Comparison of ENCODE assay signal across 25 cellular contexts in the genomic region with DNA sequence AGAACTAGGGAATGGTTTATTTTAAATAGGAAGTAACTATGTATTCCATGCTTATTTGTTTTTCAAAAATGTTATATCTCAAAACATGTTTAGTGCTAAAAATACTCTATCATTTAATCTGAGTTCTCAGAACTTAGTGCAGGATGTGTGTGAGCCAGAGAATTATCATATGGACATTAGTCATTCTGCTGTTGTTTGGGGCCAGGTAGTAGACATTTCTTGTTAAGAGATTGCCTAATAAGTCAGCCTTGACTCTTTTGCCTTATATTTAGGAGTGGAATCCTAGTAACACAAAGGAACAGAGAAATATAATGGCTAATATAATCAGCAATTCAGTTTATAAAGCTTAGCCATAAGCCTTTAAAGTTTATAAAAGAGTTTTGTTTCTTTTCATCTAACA.
A peak's percentile ranks its signal among the peaks of the same experiment; 100 is the strongest.
DNase-seq lines count a peak whose midpoint lies in the region; ATAC-seq, FAIRE-seq and TF ChIP-seq lines count a peak whose summit lies in the region.
"Had no signal": no experiment of that assay in that cellular context is flagged by ENCODE, and none has a peak within 500 bp of the region (broad histone marks: within the 10 kb centered on the region; RNA-seq: fewer than 3 reads in every experiment).

No MANE protein-coding gene starts in this region.

- TF ChIP-seq CTCF in K562 (IDR thresholded peaks at IDR 0.05 in 2 of 3, conservative IDR thresholded peaks at IDR 0.05 in 1 of 3; ENCODE audit: insufficient read depth in 2 of 3, low read depth in 1 of 3, low read length in 3 of 3) = no peak
- no peak for TF ChIP-seq CTCF in fibroblast of the aortic adventitia (IDR thresholded peaks at IDR 0.05; ENCODE audit: insufficient read depth, low read length)
- no peak for TF ChIP-seq CTCF in smooth muscle cell (IDR thresholded peaks at IDR 0.05; ENCODE audit: borderline replicate concordance, insufficient read depth, poor library complexity, severe bottlenecking)

- H3K27ac ChIP-seq in K562 (ENCODE audit: extremely low read depth, low read depth, low read length) (no peak overlapping the region), smooth muscle cell (ENCODE audit: low read depth) (peak overlapping the region; percentile 52)
- H3K27ac ChIP-seq: esophagus muscularis mucosa, parathyroid adenoma, thoracic aorta had no signal

- ATAC-seq in K562 = peak; percentile 59; the same call in 2 of the 3 replicates
- ATAC-seq in GM21367 (IDR thresholded peaks at IDR 0.05; ENCODE audit: unreplicated experiment) = no peak
- ATAC-seq: left colon, natural killer cell, WTC11 had no signal

- no peak for TF ChIP-seq POLR2A in K562 (conservative IDR thresholded peaks at IDR 0.05)

- H3K36me3 ChIP-seq in K562 (ENCODE audit: control insufficient read depth, insufficient read depth, low read length) = no peaks in the 10 kb centered on the region
- H3K36me3 ChIP-seq in smooth muscle cell (ENCODE audit: low read depth) = peaks cover 3% of the 10 kb centered on the region
- H3K36me3 ChIP-seq: thoracic aorta had no signal

- DNase-seq in HT1080 (ENCODE audit: low read depth) (peak; percentile 40), K562 (ENCODE audit: extremely low read depth in 1 of 4, low spot score in 3 of 4) (peak in 1 of 4 experiments; percentile 23), fibroblast of the aortic adventitia (ENCODE audit: low read depth) (peak; percentile 58), smooth muscle cell (lab: John Stamatoyannopoulos, UW; ENCODE audit: unreplicated experiment) (no peak), foreskin melanocyte (no peak)
- no peak for DNase-seq in activated T-cell treated with anti-CD3 and anti-CD28 coated beads, Interleukin-2, amount 50 U/mL, for 1 hour
- DNase-seq: activated CD4-positive, alpha-beta memory T cell treated with anti-CD3 and anti-CD28 coated beads for 36 hours; activated gamma-delta T cell; activated T-cell treated with anti-CD3 and anti-CD28 coated beads for 4 hours; amniotic stem cell; caudate nucleus; CD4-positive, CD25-positive, alpha-beta regulatory T cell; H7; KBM-7; left colon; natural killer cell; NCI-H2171; NCI-H69; stimulated activated naive CD4-positive, alpha-beta T cell; T1000 had no signal

- H2AFZ ChIP-seq in K562 (ENCODE audit: low read depth, low read length) (no peak overlapping the region), smooth muscle cell (ENCODE audit: low read depth) (no peak overlapping the region)
- H2AFZ ChIP-seq: parathyroid adenoma had no signal

- H3F3A ChIP-seq in smooth muscle cell (ENCODE audit: low read depth) = no peaks in the 10 kb centered on the region

- H3K4me3 ChIP-seq in K562 = no peak overlapping the region
- H3K4me3 ChIP-seq in fibroblast of the aortic adventitia (ENCODE audit: low read depth, low read length) = no peak overlapping the region
- H3K4me3 ChIP-seq in smooth muscle cell = no peak overlapping the region
- H3K4me3 ChIP-seq: esophagus muscularis mucosa, thoracic aorta had no signal

- H3K4me1 ChIP-seq in K562 (replicated peaks in 1 of 2; ENCODE audit: control insufficient read depth in 2 of 2, insufficient read depth in 2 of 2, low read length in 2 of 2) (no peaks in the 10 kb centered on the region; a peak in 2 of 5 replicates), smooth muscle cell (ENCODE audit: low read depth) (no peaks in the 10 kb centered on the region)
- H3K4me1 ChIP-seq: parathyroid adenoma had no signal

- POLR2A ChIA-PET in K562 (lab: Yijun Ruan, JAX) = interaction anchor here (0.7 to 0.9 kb wide), 2 partner anchors 54 to 859 kb away, joined by 4 to 5 read pairs; no protein-coding TSS in a partner anchor

- TF ChIP-seq EP300 in K562 (IDR thresholded peaks at IDR 0.05; ENCODE audit: low read length) = no peak

- FAIRE-seq in K562 (lab: Jason Lieb, UNC) = no peak

- no peak overlapping the region for H3K9ac ChIP-seq in K562 (ENCODE audit: insufficient read depth in 1 of 2, low read depth in 2 of 2, low read length in 2 of 2)
- H3K9ac ChIP-seq in smooth muscle cell (ENCODE audit: low read depth) = no peak overlapping the region
- H3K9ac ChIP-seq: parathyroid adenoma had no signal

- H3K4me2 ChIP-seq in K562 (ENCODE audit: insufficient read depth, low read length) = no peak overlapping the region
- peak overlapping the region; percentile 17 for H3K4me2 ChIP-seq in smooth muscle cell

- no peak for TF ChIP-seq RAD21 in K562 (CRISPR knock-in tag; conservative IDR thresholded peaks at IDR 0.05 in 1 of 2, IDR thresholded peaks at IDR 0.05 in 1 of 2)

- H3K27me3 ChIP-seq in K562 (ENCODE audit: control insufficient read depth in 2 of 2, insufficient read depth in 2 of 2, low read length in 2 of 2) (no peaks in the 10 kb centered on the region), smooth muscle cell (ENCODE audit: low read depth) (no peaks in the 10 kb centered on the region)
- H3K27me3 ChIP-seq: esophagus muscularis mucosa had no signal

- H3K9me3 ChIP-seq in K562 (replicated peaks; ENCODE audit: control insufficient read depth, insufficient read depth, low read depth, low read length) (no peaks in the 10 kb centered on the region), smooth muscle cell (replicated peaks; ENCODE audit: low read depth) (no peaks in the 10 kb centered on the region)
- H3K9me3 ChIP-seq: esophagus muscularis mucosa, thoracic aorta had no signal

- in situ Hi-C loops in K562 (cut with MboI) = no loop called here

- H3K79me2 ChIP-seq in K562 (ENCODE audit: control insufficient read depth, insufficient read depth, low read length) (no peaks in the 10 kb centered on the region), smooth muscle cell (ENCODE audit: low read depth) (no peaks in the 10 kb centered on the region)
- H3K79me2 ChIP-seq: parathyroid adenoma had no signal

- intact Hi-C loops in K562 (cut with micrococcal nuclease) = no loop called here

- CTCF ChIA-PET in K562 (lab: Yijun Ruan, JAX; ENCODE audit: low intra/inter-chr PET ratio) = no interaction called here

- no peaks in the 10 kb centered on the region for H4K20me1 ChIP-seq in K562 (replicated peaks; ENCODE audit: control insufficient read depth, insufficient read depth, low read length)
- no peaks in the 10 kb centered on the region for H4K20me1 ChIP-seq in smooth muscle cell (ENCODE audit: low read depth)

- BruUV-seq in K562 (replicated peaks; lab: Mats Ljungman, UMichigan) = no TSS peak

- no peaks in the 10 kb centered on the region for H3K9me1 ChIP-seq in K562 (ENCODE audit: control insufficient read depth, insufficient read depth, low read length)

TF ChIP-seq in K562, 482 proteins besides CTCF, POLR2A, EP300 and RAD21:
- TF ChIP-seq CEBPB (tag; IDR thresholded peaks at IDR 0.05) (peak; percentile 42; the same call in 1 of the 2 replicates), HLTF (IDR thresholded peaks at IDR 0.05) (no peak), JUND (IDR thresholded peaks at IDR 0.05; ENCODE audit: borderline replicate concordance, low read depth, low read length) (peak; percentile 47; the same call in 1 of the 2 replicates), JUND (tag; IDR thresholded peaks at IDR 0.05; ENCODE audit: borderline replicate concordance, low read depth, low read length) (no peak; the same call in 2 of the 3 replicates), KDM4B (IDR thresholded peaks at IDR 0.05; ENCODE audit: borderline replicate concordance in 2 of 2, low read depth in 1 of 2) (no peak), FOSL1 (tag; conservative IDR thresholded peaks at IDR 0.05) (peak; percentile 64), PURB (CRISPR knock-in tag; IDR thresholded peaks at IDR 0.05; ENCODE audit: low read depth) (no peak), CEBPG (CRISPR knock-in tag; IDR thresholded peaks at IDR 0.05) (no peak), CEBPG (tag; conservative IDR thresholded peaks at IDR 0.05 in 1 of 2, IDR thresholded peaks at IDR 0.05 in 1 of 2) (peak; percentile 75 to 79)
- TF ChIP-seq, protein P1, sequence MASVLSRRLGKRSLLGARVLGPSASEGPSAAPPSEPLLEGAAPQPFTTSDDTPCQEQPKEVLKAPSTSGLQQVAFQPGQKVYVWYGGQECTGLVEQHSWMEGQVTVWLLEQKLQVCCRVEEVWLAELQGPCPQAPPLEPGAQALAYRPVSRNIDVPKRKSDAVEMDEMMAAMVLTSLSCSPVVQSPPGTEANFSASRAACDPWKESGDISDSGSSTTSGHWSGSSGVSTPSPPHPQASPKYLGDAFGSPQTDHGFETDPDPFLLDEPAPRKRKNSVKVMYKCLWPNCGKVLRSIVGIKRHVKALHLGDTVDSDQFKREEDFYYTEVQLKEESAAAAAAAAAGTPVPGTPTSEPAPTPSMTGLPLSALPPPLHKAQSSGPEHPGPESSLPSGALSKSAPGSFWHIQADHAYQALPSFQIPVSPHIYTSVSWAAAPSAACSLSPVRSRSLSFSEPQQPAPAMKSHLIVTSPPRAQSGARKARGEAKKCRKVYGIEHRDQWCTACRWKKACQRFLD (CRISPR knock-in tag; IDR thresholded peaks at IDR 0.05) = 0 out of 2 replicates have a peak, but pooled peaks have one; percentile 44
- TF ChIP-seq, protein P2, sequence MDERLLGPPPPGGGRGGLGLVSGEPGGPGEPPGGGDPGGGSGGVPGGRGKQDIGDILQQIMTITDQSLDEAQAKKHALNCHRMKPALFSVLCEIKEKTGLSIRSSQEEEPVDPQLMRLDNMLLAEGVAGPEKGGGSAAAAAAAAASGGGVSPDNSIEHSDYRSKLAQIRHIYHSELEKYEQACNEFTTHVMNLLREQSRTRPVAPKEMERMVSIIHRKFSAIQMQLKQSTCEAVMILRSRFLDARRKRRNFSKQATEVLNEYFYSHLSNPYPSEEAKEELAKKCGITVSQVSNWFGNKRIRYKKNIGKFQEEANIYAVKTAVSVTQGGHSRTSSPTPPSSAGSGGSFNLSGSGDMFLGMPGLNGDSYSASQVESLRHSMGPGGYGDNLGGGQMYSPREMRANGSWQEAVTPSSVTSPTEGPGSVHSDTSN (CRISPR knock-in tag; IDR thresholded peaks at IDR 0.05; ENCODE audit: low read depth) = no peak
- TF ChIP-seq, protein P2 (tag; conservative IDR thresholded peaks at IDR 0.05; ENCODE audit: low read depth) = peak; percentile 5; the same call in 1 of the 2 replicates

Comparison
In these comparisons a context has a peak if more than half of its experiments do, and no peak if none do; other contexts are left out.
1. DNase-seq: peak in HT1080 (single experiment) and fibroblast of the aortic adventitia (single experiment); none in smooth muscle cell (single experiment), foreskin melanocyte (single experiment) and activated T-cell treated with anti-CD3 and anti-CD28 coated beads, Interleukin-2, amount 50 U/mL, for 1 hour (single experiment).